ENCODE assay signal across 17 cellular contexts in genomic region chr10:1064172-1064571, GRCh38. TPM values are rescaled to one million over a fixed set of nuclear protein-coding genes. Genes with fewer than 3 reads are reported as not detected.
DNase-seq lines count a peak whose midpoint lies in the region; ATAC-seq and TF ChIP-seq lines count a peak whose summit lies in the region.
"Had no signal": no experiment of that assay in that cellular context is flagged by ENCODE, and none has a peak within 500 bp of the region (broad histone marks: within the 10 kb centered on the region; RNA-seq: fewer than 3 reads in every experiment).

No MANE protein-coding gene starts in this region.

- DNase-seq in activated naive CD4-positive, alpha-beta T cell treated with Interleukin-2 at 50 U/mL for 16 hours, result no peak
- peak; percentile 29 for DNase-seq in activated CD8-positive, alpha-beta T cell treated with anti-CD3 and anti-CD28 coated beads for 36 hours
- DNase-seq in glutamatergic neuron, result no peak
- no peak for DNase-seq in DMS53 (lab: John Stamatoyannopoulos, UW)
- no peak for DNase-seq in SKM-1 treated with dmso at 0.1 percent for 144 hours (lab: John Stamatoyannopoulos, UW; ENCODE audit: unreplicated experiment)
- DNase-seq: central memory CD4-positive, alpha-beta T cell; esophagus squamous epithelium; KG1; left colon; NCI-H2029; NCI-H510A treated with DMSO at 0.1 percent for 48 hours; SK-N-SH; testis had no signal

- CTCF ChIA-PET in activated CD8-positive, alpha-beta T cell treated with anti-CD3 and anti-CD28 coated beads for 36 hours (lab: Charles Lee), result interaction anchor here (0.8 kb wide), 1 partner anchor 20 kb away, joined by 3 read pairs; no protein-coding TSS in a partner anchor

- H3K9me3 Mint-ChIP-seq in activated naive CD4-positive, alpha-beta T cell treated with anti-CD3 and anti-CD28 coated beads, Interleukin-2, amount 50 U/mL, for 24 hours, result no peaks in the 10 kb centered on the region
- no peaks in the 10 kb centered on the region for H3K9me3 Mint-ChIP-seq in activated CD8-positive, alpha-beta T cell treated with anti-CD3 and anti-CD28 coated beads for 36 hours
- H3K9me3 Mint-ChIP-seq in glutamatergic neuron (ENCODE audit: unreplicated experiment), result peaks cover 7% of the 10 kb centered on the region
- H3K9me3 Mint-ChIP-seq: activated T-helper 2 cell treated with anti-CD3 and anti-CD28 coated beads, Interferon-gamma antibody, Interleukin-2, Interleukin-4, amounts not matched to agents 10 μg/mL and 5 μg/mL and 100 μg/mL, durations not matched to agents 14 hours and 24 hours and 36 hours had no signal

- H3K27me3 Mint-ChIP-seq in activated naive CD4-positive, alpha-beta T cell treated with anti-CD3 and anti-CD28 coated beads, Interleukin-2, amount 50 U/mL, for 24 hours, result no peaks in the 10 kb centered on the region
- H3K27me3 Mint-ChIP-seq in activated CD8-positive, alpha-beta T cell treated with anti-CD3 and anti-CD28 coated beads for 36 hours, result no peaks in the 10 kb centered on the region
- peaks cover 2% of the 10 kb centered on the region for H3K27me3 Mint-ChIP-seq in glutamatergic neuron (ENCODE audit: unreplicated experiment)

- ATAC-seq in activated CD8-positive, alpha-beta T cell treated with anti-CD3 and anti-CD28 coated beads for 36 hours, result no peak
- no peak for ATAC-seq in HG02852 (IDR thresholded peaks at IDR 0.05; ENCODE audit: unreplicated experiment)
- ATAC-seq: left colon had no signal

- H3K36me3 Mint-ChIP-seq in activated naive CD4-positive, alpha-beta T cell treated with anti-CD3 and anti-CD28 coated beads, Interleukin-2, amount 50 U/mL, for 24 hours, result peaks cover 3% of the 10 kb centered on the region
- H3K36me3 Mint-ChIP-seq in activated CD8-positive, alpha-beta T cell treated with anti-CD3 and anti-CD28 coated beads for 36 hours (ENCODE audit: low read depth), result peaks cover 12% of the 10 kb centered on the region
- H3K36me3 Mint-ChIP-seq in glutamatergic neuron (ENCODE audit: unreplicated experiment), result no peaks in the 10 kb centered on the region

- POLR2A ChIA-PET in activated CD8-positive, alpha-beta T cell treated with anti-CD3 and anti-CD28 coated beads for 36 hours (lab: Charles Lee), result no interaction called here

- no peak for TF ChIP-seq CTCF in activated CD8-positive, alpha-beta T cell treated with anti-CD3 and anti-CD28 coated beads for 36 hours (IDR thresholded peaks at IDR 0.05)
- no peak for TF ChIP-seq CTCF in glutamatergic neuron (IDR thresholded peaks at IDR 0.05; ENCODE audit: partially characterized antibody, unreplicated experiment)

- peaks cover 94% of the 10 kb centered on the region for H3K4me1 Mint-ChIP-seq in activated naive CD4-positive, alpha-beta T cell treated with anti-CD3 and anti-CD28 coated beads, Interleukin-2, amount 50 U/mL, for 24 hours
- peaks cover 73% of the 10 kb centered on the region for H3K4me1 Mint-ChIP-seq in activated CD8-positive, alpha-beta T cell treated with anti-CD3 and anti-CD28 coated beads for 36 hours (ENCODE audit: low read depth)
- peaks cover 42% of the 10 kb centered on the region for H3K4me1 Mint-ChIP-seq in glutamatergic neuron (ENCODE audit: low read depth, unreplicated experiment)

- intact Hi-C loops in activated CD8-positive, alpha-beta T cell treated with anti-CD3 and anti-CD28 coated beads for 36 hours (cut with micrococcal nuclease), result no loop called here

- no peak overlapping the region for H3K4me3 Mint-ChIP-seq in activated naive CD4-positive, alpha-beta T cell treated with anti-CD3 and anti-CD28 coated beads, Interleukin-2, amount 50 U/mL, for 24 hours
- H3K4me3 Mint-ChIP-seq in activated CD8-positive, alpha-beta T cell treated with anti-CD3 and anti-CD28 coated beads for 36 hours, result no peak overlapping the region
- H3K4me3 Mint-ChIP-seq in glutamatergic neuron (ENCODE audit: unreplicated experiment), result peak overlapping the region; percentile 76

- peak overlapping the region; percentile 93 for H3K27ac Mint-ChIP-seq in activated naive CD4-positive, alpha-beta T cell treated with anti-CD3 and anti-CD28 coated beads, Interleukin-2, amount 50 U/mL, for 24 hours
- peak overlapping the region; percentile 74 for H3K27ac Mint-ChIP-seq in activated CD8-positive, alpha-beta T cell treated with anti-CD3 and anti-CD28 coated beads for 36 hours
- H3K27ac Mint-ChIP-seq in glutamatergic neuron (ENCODE audit: unreplicated experiment), result peak overlapping the region; percentile 93
- H3K27ac Mint-ChIP-seq: activated T-helper 2 cell treated with anti-CD3 and anti-CD28 coated beads, Interferon-gamma antibody, Interleukin-2, Interleukin-4, amounts not matched to agents 10 μg/mL and 5 μg/mL and 100 μg/mL, durations not matched to agents 14 hours and 24 hours and 36 hours had no signal

RNA-seq across cellular contexts. Expression of gene WDR37, which starts 8.0 kb away (rescaled TPM):
- 10 to 100 TPM; 17.2 to 17.9 TPM for total RNA-seq in activated CD8-positive, alpha-beta T cell treated with anti-CD3 and anti-CD28 coated beads for 36 hours
- 27.8 TPM for total RNA-seq in glutamatergic neuron (ENCODE audit: unreplicated experiment)

RNA-seq across cellular contexts. Expression of gene IDI1, which starts 15.3 kb away (rescaled TPM):
- 10 to 100 TPM; 67.7 to 69.5 TPM for total RNA-seq in activated CD8-positive, alpha-beta T cell treated with anti-CD3 and anti-CD28 coated beads for 36 hours
- 103 TPM for total RNA-seq in glutamatergic neuron (ENCODE audit: unreplicated experiment)

RNA-seq across cellular contexts. Expression of gene IDI2, which starts 38.5 kb away (rescaled TPM):
- total RNA-seq in activated CD8-positive, alpha-beta T cell treated with anti-CD3 and anti-CD28 coated beads for 36 hours, result not detected
- total RNA-seq in glutamatergic neuron (ENCODE audit: unreplicated experiment), result not detected
- total RNA-seq: activated T-helper 2 cell treated with anti-CD3 and anti-CD28 coated beads, Interferon-gamma antibody, Interleukin-2, Interleukin-4, amounts not matched to agents 10 μg/mL and 5 μg/mL and 100 μg/mL, durations not matched to agents 14 hours and 24 hours and 36 hours; esophagus squamous epithelium; left colon; mesenteric fat pad had no signal
